11 cellular contexts compared by ENCODE assay signal in the genomic region with DNA sequence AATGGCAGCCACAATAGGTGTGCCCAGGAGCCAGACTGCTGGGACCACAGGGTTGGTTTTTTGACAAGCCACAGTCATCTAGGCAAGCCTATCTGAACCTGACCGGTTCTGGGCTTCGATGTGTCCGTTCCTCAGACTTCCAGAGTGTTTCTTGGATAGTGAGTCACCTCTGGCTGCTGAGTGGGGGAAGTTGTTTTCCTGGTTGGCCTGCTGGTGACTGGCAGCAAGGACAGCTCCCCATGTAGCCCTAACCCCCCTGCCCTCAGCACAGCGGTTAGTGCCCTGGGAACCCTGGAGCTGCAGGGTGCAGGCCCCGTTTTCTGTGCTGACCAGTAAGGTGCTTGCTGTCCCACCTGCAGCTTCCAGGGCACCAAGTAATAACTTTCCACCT.
DNase-seq lines count a peak whose midpoint lies in the region; ATAC-seq and TF ChIP-seq lines count a peak whose summit lies in the region.
"Had no signal": no experiment of that assay in that cellular context is flagged by ENCODE, and none has a peak within 500 bp of the region (broad histone marks: within the 10 kb centered on the region; RNA-seq: fewer than 3 reads in every experiment).

No MANE protein-coding gene starts in this region.

- peaks cover 17% of the 10 kb centered on the region for H3K4me1 Mint-ChIP-seq in activated CD8-positive, alpha-beta T cell treated with anti-CD3 and anti-CD28 coated beads, Interleukin-2, amount 10 ng/mL, durations not matched to agents 7 days and 5 days (ENCODE audit: low read depth)

- CTCF ChIA-PET in activated CD8-positive, alpha-beta T cell treated with anti-CD3 and anti-CD28 coated beads, Interleukin-2, amount 10 ng/mL, durations not matched to agents 7 days and 5 days (lab: Charles Lee), result interaction anchor here (1.7 to 1.9 kb wide), 2 partner anchors 28 to 172 kb away, joined by 6 to 11 read pairs; no protein-coding TSS in a partner anchor

- peaks cover 0 to 33% of the 10 kb centered on the region in 2 donors for H3K4me1 ChIP-seq in right atrium auricular region
- no peaks in the 10 kb centered on the region for H3K4me1 ChIP-seq in thyroid gland

- DNase-seq in Right ventricle myocardium inferior (ENCODE audit: missing footprints) (peak; percentile 14), right atrium auricular region (ENCODE audit: low spot score) (no peak), fibroblast of mammary gland (ENCODE audit: low read depth) (peak; percentile 73), thyroid gland (no peak)
- DNase-seq in activated CD8-positive, alpha-beta T cell treated with anti-CD3 and anti-CD28 coated beads, Interleukin-2, amount 10 ng/mL, durations not matched to agents 7 days and 5 days, result no peak
- DNase-seq in NK-92 treated with Interleukin-12 subunit alpha and Interleukin-12 subunit beta, amount 100 ng/mL, for 24 hours (lab: John Stamatoyannopoulos, UW), result no peak
- DNase-seq in activated CD8-positive, alpha-beta memory T cell treated with anti-CD3 and anti-CD28 coated beads, Interleukin-2, amount 50 U/mL, for 4 hours, result no peak
- DNase-seq: activated CD4-positive, CD25-positive, alpha-beta regulatory T cell treated with anti-CD3 and anti-CD28 coated beads, Interleukin-2, amount 50 U/mL, for 72 hours; activated naive CD4-positive, alpha-beta T cell treated with Interleukin-2 at 50 U/mL for 16 hours had no signal

- H3K9me3 ChIP-seq in right atrium auricular region (no peaks in the 10 kb centered on the region), thyroid gland (no peaks in the 10 kb centered on the region)

- H3K4me3 ChIP-seq in right atrium auricular region, result no peak overlapping the region
- no peak overlapping the region for H3K4me3 ChIP-seq in fibroblast of mammary gland (ENCODE audit: control insufficient read depth, low read depth, low read length)
- no peak overlapping the region for H3K4me3 ChIP-seq in thyroid gland (replicated peaks in 1 of 3)
- H3K4me3 ChIP-seq: skin epidermis had no signal

- peaks cover 26% of the 10 kb centered on the region for H3K36me3 Mint-ChIP-seq in activated CD8-positive, alpha-beta T cell treated with anti-CD3 and anti-CD28 coated beads, Interleukin-2, amount 10 ng/mL, durations not matched to agents 7 days and 5 days (ENCODE audit: low read depth)

- 80 to 91% methylated on average over 4 to 5 of the region's 5 CpGs for WGBS in thyroid gland, 2 donors

- no peaks in the 10 kb centered on the region for H3K9me3 Mint-ChIP-seq in activated CD8-positive, alpha-beta T cell treated with anti-CD3 and anti-CD28 coated beads, Interleukin-2, amount 10 ng/mL, durations not matched to agents 7 days and 5 days (ENCODE audit: insufficient read depth)

- H3K4me3 Mint-ChIP-seq in activated CD8-positive, alpha-beta T cell treated with anti-CD3 and anti-CD28 coated beads, Interleukin-2, amount 10 ng/mL, durations not matched to agents 7 days and 5 days, result no peak overlapping the region

- H3K27ac ChIP-seq in right atrium auricular region (no peak overlapping the region), temporal lobe (ENCODE audit: low read depth, low read length) (peak overlapping the region; percentile 28), thyroid gland (no peak overlapping the region)

- TF ChIP-seq POLR2A in thyroid gland (IDR thresholded peaks at IDR 0.05), result no peak

- POLR2A ChIA-PET in activated CD8-positive, alpha-beta T cell treated with anti-CD3 and anti-CD28 coated beads, Interleukin-2, amount 10 ng/mL, durations not matched to agents 7 days and 5 days (lab: Charles Lee), result no interaction called here

- H3K27me3 Mint-ChIP-seq in activated CD8-positive, alpha-beta T cell treated with anti-CD3 and anti-CD28 coated beads, Interleukin-2, amount 10 ng/mL, durations not matched to agents 7 days and 5 days (ENCODE audit: low read depth), result no peaks in the 10 kb centered on the region

- H3K36me3 ChIP-seq in right atrium auricular region, result peaks cover 94% of the 10 kb centered on the region
- H3K36me3 ChIP-seq in thyroid gland, result peaks cover 66 to 80% of the 10 kb centered on the region in 2 donors

- intact Hi-C loops in Right ventricle myocardium inferior (cut with DNase I) (no loop called here), thyroid gland (cut with DNase I) (no loop called here)

- ATAC-seq in Right ventricle myocardium inferior, result no peak
- ATAC-seq in activated CD8-positive, alpha-beta T cell treated with anti-CD3 and anti-CD28 coated beads, Interleukin-2, amount 10 ng/mL, durations not matched to agents 7 days and 5 days, result no peak

- H3K27ac Mint-ChIP-seq in activated CD8-positive, alpha-beta T cell treated with anti-CD3 and anti-CD28 coated beads, Interleukin-2, amount 10 ng/mL, durations not matched to agents 7 days and 5 days, result peak overlapping the region; percentile 43

- H3K27me3 ChIP-seq in right atrium auricular region (no peaks in the 10 kb centered on the region), thyroid gland (no peaks in the 10 kb centered on the region)

- no peak for TF ChIP-seq CTCF in right atrium auricular region (IDR thresholded peaks at IDR 0.05)
- TF ChIP-seq CTCF in fibroblast of mammary gland (conservative IDR thresholded peaks at IDR 0.05; ENCODE audit: control insufficient read depth, insufficient read depth, low read depth, low read length), result peak; percentile 15
- TF ChIP-seq CTCF in thyroid gland (IDR thresholded peaks at IDR 0.05), result no peak

Comparison
In these comparisons a context has a peak if more than half of its experiments do, and no peak if none do; other contexts are left out.
1. DNase-seq: peak in Right ventricle myocardium inferior (single experiment) and fibroblast of mammary gland (single experiment); none in right atrium auricular region (single experiment), activated CD8-positive, alpha-beta T cell treated with anti-CD3 and anti-CD28 coated beads, Interleukin-2, amount 10 ng/mL, durations not matched to agents 7 days and 5 days (single experiment), NK-92 treated with Interleukin-12 subunit alpha and Interleukin-12 subunit beta, amount 100 ng/mL, for 24 hours (single experiment), thyroid gland (0 of 2) and activated CD8-positive, alpha-beta memory T cell treated with anti-CD3 and anti-CD28 coated beads, Interleukin-2, amount 50 U/mL, for 4 hours (single experiment).